In genomic region chr3:136919799-136920580, GRCh38 we compare ENCODE assay signal across 10 cellular contexts. TPM values are rescaled to one million over a fixed set of nuclear protein-coding genes. Genes with fewer than 3 reads are reported as not detected.
A peak's percentile ranks its signal among the peaks of the same experiment; 100 is the strongest.
DNase-seq lines count a peak whose midpoint lies in the region; ATAC-seq and TF ChIP-seq lines count a peak whose summit lies in the region.
"Had no signal": no experiment of that assay in that cellular context is flagged by ENCODE, and none has a peak within 500 bp of the region (broad histone marks: within the 10 kb centered on the region; RNA-seq: fewer than 3 reads in every experiment).

No MANE protein-coding gene starts in this region.

- CTCF ChIA-PET in HEK293T (lab: Yijun Ruan, JAX): no interaction called here

- H3K36me3 ChIP-seq in colonic mucosa (no peaks in the 10 kb centered on the region), trophoblast cell (ENCODE audit: control insufficient read depth in 1 of 2, insufficient read depth in 2 of 2, low read length in 2 of 2) (peaks cover 0 to 2% of the 10 kb centered on the region in 2 experiments)

- no peak overlapping the region for H3K14ac ChIP-seq in trophoblast cell (ENCODE audit: low read length)

- no peak overlapping the region for H3K23ac ChIP-seq in trophoblast cell (ENCODE audit: low read length)

- H2BK5ac ChIP-seq in trophoblast cell (ENCODE audit: low read depth, low read length, poor library complexity): no peak overlapping the region

- H3K18ac ChIP-seq in trophoblast cell (ENCODE audit: low read length): no peak overlapping the region

- no peak overlapping the region for H2BK12ac ChIP-seq in trophoblast cell (ENCODE audit: low read length)

- no peak overlapping the region for H4K8ac ChIP-seq in trophoblast cell (ENCODE audit: low read depth, low read length)

- POLR2A ChIA-PET in HEK293T (lab: Yijun Ruan, JAX): no interaction called here

- H3K79me2 ChIP-seq in trophoblast cell (ENCODE audit: control insufficient read depth, insufficient read depth, low read length, poor library complexity): no peaks in the 10 kb centered on the region

- H3K4me2 ChIP-seq in trophoblast cell (ENCODE audit: low read length): no peak overlapping the region

- no peak for TF ChIP-seq CTCF in colonic mucosa (IDR thresholded peaks at IDR 0.05)

- no peak overlapping the region; the same call in 1 of the 2 replicates for H3K4me3 ChIP-seq in Jurkat, Clone E6-1 (ENCODE audit: low read length)
- no peak overlapping the region for H3K4me3 ChIP-seq in colonic mucosa
- H3K4me3 ChIP-seq in trophoblast cell (ENCODE audit: low read depth, low read length): no peak overlapping the region

- H3K9ac ChIP-seq in colonic mucosa (ENCODE audit: low read depth in 2 of 2, low read length in 2 of 2): no peak overlapping the region
- no peak overlapping the region for H3K9ac ChIP-seq in trophoblast cell (ENCODE audit: low read length)

- H3K9me3 ChIP-seq in colonic mucosa (no peaks in the 10 kb centered on the region), trophoblast cell (ENCODE audit: insufficient read depth, low read depth, low read length) (no peaks in the 10 kb centered on the region)

- no CpG with 5 or more reads among the region's 1 CpG for WGBS in trophoblast cell (ENCODE audit: extremely low coverage, insufficient coverage, insufficient read length)

- H3K4ac ChIP-seq in trophoblast cell (ENCODE audit: low read depth, low read length): no peak overlapping the region

- H2BK120ac ChIP-seq in trophoblast cell (ENCODE audit: insufficient read depth, low read length, poor library complexity): no peak overlapping the region

- H3K79me1 ChIP-seq in trophoblast cell (ENCODE audit: low read length): no peaks in the 10 kb centered on the region

- H3K27me3 ChIP-seq in colonic mucosa (no peaks in the 10 kb centered on the region), trophoblast cell (ENCODE audit: insufficient read depth, low read length) (no peaks in the 10 kb centered on the region)

- H4K91ac ChIP-seq in trophoblast cell (ENCODE audit: low read depth, low read length): no peak overlapping the region

- ATAC-seq in GM21737 (IDR thresholded peaks at IDR 0.05; ENCODE audit: unreplicated experiment): no peak
- no peak for ATAC-seq in HG02642 (IDR thresholded peaks at IDR 0.05; ENCODE audit: poor library complexity, unreplicated experiment)

- DNase-seq in stimulated activated CD4-positive, alpha-beta T cell treated with anti-CD3 and anti-CD28 coated beads, Interleukin-4, amount 100 ng/mL, for 24 hours: peak; percentile 15
- no peak for DNase-seq in stimulated activated CD4-positive, alpha-beta T cell treated with anti-CD3 and anti-CD28 coated beads, Interleukin-15, amount 100 ng/mL, for 24 hours
- DNase-seq in Jurkat, Clone E6-1 (ENCODE audit: low read depth, low spot score): peak; percentile 60
- DNase-seq in colonic mucosa (no peak), trophoblast cell (no peak), HEK293T (ENCODE audit: extremely low spot score) (no peak)
- DNase-seq: DMS 273 treated with DMSO at 0.1 percent for 48 hours, SW 1271 had no signal

- peak overlapping the region; percentile 1 for H3K27ac ChIP-seq in colonic mucosa
- no peak overlapping the region for H3K27ac ChIP-seq in trophoblast cell (ENCODE audit: low read depth, low read length)

- intact Hi-C loops in colonic mucosa (cut with DNase I): loop anchor here (10.0 kb wide), 1 partner anchor 55 kb away; the partner anchor contains the start of gene NCK1

- H3K4me1 ChIP-seq in colonic mucosa: no peaks in the 10 kb centered on the region
- no peaks in the 10 kb centered on the region for H3K4me1 ChIP-seq in trophoblast cell (ENCODE audit: control insufficient read depth in 1 of 2, insufficient read depth in 2 of 2, low read length in 2 of 2)

- no peak overlapping the region for H4K12ac ChIP-seq in trophoblast cell (ENCODE audit: low read depth, low read length)

- no peak overlapping the region for H2AFZ ChIP-seq in trophoblast cell (ENCODE audit: insufficient read depth, low read length, poor library complexity)

- no peak overlapping the region for H2AK5ac ChIP-seq in trophoblast cell (ENCODE audit: low read length)

TF ChIP-seq in HEK293T, 16 proteins besides CTCF, POLR2A, EP300 and RAD21:
- TF ChIP-seq NFRKB (IDR thresholded peaks at IDR 0.05) (no peak), HDGF (IDR thresholded peaks at IDR 0.05; ENCODE audit: borderline replicate concordance) (no peak), FOXK2 (IDR thresholded peaks at IDR 0.05) (no peak), CTBP1 (IDR thresholded peaks at IDR 0.05; ENCODE audit: borderline replicate concordance) (no peak), L3MBTL2 (conservative IDR thresholded peaks at IDR 0.05) (no peak), ELF4 (IDR thresholded peaks at IDR 0.05) (no peak), SUZ12 (IDR thresholded peaks at IDR 0.05) (no peak), BHLHE40 (IDR thresholded peaks at IDR 0.05; ENCODE audit: borderline replicate concordance) (no peak), LEF1 (IDR thresholded peaks at IDR 0.05; ENCODE audit: borderline replicate concordance) (no peak), SP1 (IDR thresholded peaks at IDR 0.05) (no peak), ARNT (IDR thresholded peaks at IDR 0.05) (no peak), PKNOX1 (IDR thresholded peaks at IDR 0.05) (no peak), FOXA1 (IDR thresholded peaks at IDR 0.05) (no peak), TARDBP (IDR thresholded peaks at IDR 0.05) (no peak), FOXM1 (IDR thresholded peaks at IDR 0.05; ENCODE audit: borderline replicate concordance) (no peak), ZNF384 (IDR thresholded peaks at IDR 0.05) (no peak)

RNA-seq across cellular contexts. Expression of gene IL20RB, which starts 37.8 kb away (rescaled TPM):
- not detected for polyA plus RNA-seq in Jurkat, Clone E6-1 (2012; ENCODE audit: insufficient read depth, insufficient read length)
- total RNA-seq in colonic mucosa: under 1 TPM; 0.74 to 0.96 TPM
- polyA plus RNA-seq in trophoblast cell (2013): 2.5 and 2.8 TPM in 2 replicates

RNA-seq across cellular contexts. Expression of gene NCK1, which starts 58.0 kb away (rescaled TPM):
- 66.4 TPM for polyA plus RNA-seq in Jurkat, Clone E6-1 (2012; ENCODE audit: insufficient read depth, insufficient read length)
- 10 to 100 TPM; 33.8 to 72.3 TPM for total RNA-seq in colonic mucosa
- 28.2 and 29.0 TPM in 2 replicates for polyA plus RNA-seq in trophoblast cell (2013)

Comparison
In these comparisons a context has a peak if more than half of its experiments do, and no peak if none do; other contexts are left out.
1. DNase-seq: peak in stimulated activated CD4-positive, alpha-beta T cell treated with anti-CD3 and anti-CD28 coated beads, Interleukin-4, amount 100 ng/mL, for 24 hours (single experiment) and Jurkat, Clone E6-1 (single experiment); none in stimulated activated CD4-positive, alpha-beta T cell treated with anti-CD3 and anti-CD28 coated beads, Interleukin-15, amount 100 ng/mL, for 24 hours (single experiment), colonic mucosa (single experiment), trophoblast cell (0 of 2) and HEK293T (single experiment).